1 cellular context compared by ENCODE assay signal in genomic region chr20:426564-426963, GRCh38.
TF ChIP-seq lines count a peak whose summit lies in the region.

No MANE protein-coding gene starts in this region.

TF ChIP-seq in IMR-90, 13 proteins besides CTCF, POLR2A, EP300 and RAD21:
- TF ChIP-seq CEBPB (IDR thresholded peaks at IDR 0.05; ENCODE audit: low read depth, low read length) = 0 out of 2 replicates have a peak, but pooled peaks have one; percentile 37
- no peak for TF ChIP-seq RCOR1 (IDR thresholded peaks at IDR 0.05; ENCODE audit: insufficient replicate concordance, low read length)
- TF ChIP-seq MAFK (IDR thresholded peaks at IDR 0.05; ENCODE audit: low read depth, low read length) = no peak
